Comparison of ENCODE assay signal across 8 cellular contexts in the genomic region with DNA sequence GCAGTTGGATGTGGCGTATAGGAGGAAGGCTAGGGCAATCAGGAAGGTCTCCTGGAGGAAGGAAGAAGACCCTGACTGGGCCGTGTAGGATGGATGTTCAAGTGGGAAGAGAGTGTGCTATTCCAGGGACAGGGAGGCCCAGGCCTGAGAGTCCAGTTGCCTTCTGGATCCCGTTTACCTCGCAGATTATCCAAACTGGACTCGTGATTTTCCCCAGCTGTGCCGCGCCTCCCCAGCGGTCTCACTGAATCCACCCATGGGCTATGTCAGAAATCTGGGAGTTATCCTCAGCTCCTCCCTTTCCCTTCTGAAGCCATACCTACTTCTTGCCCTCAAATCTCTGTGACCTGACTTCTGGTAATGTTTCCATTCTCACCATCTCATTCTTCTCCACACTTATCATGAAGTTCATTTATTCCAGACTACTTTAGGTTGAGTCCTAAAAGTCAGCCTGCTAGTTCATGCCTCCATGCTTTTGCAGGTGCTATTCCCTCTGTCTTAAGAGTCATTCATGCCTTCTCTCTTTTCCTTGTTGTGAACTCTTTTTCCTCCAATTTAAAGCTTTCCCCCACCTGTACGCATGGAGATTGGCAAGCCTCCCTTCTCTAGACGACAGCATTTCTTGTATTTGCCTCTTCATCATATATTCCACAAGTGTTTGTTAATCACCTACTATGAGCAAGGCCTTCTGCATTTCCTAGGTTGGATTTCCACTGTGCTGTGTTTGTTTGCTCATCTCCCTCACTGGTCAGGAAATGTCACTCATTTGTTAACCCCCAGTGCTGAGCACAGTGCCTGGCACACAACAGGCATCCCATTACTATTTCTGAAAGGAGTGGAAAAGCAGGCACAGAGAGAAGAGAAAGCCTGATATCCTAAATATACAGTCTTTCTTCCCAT. TPM values are rescaled to one million over a fixed set of nuclear protein-coding genes. Genes with fewer than 3 reads are reported as not detected.
A peak's percentile ranks its signal among the peaks of the same experiment; 100 is the strongest.
DNase-seq lines count a peak whose midpoint lies in the region; ATAC-seq and TF ChIP-seq lines count a peak whose summit lies in the region.

No MANE protein-coding gene starts in this region.

- no peaks in the 10 kb centered on the region for H3K9me3 Mint-ChIP-seq in activated T-cell treated with anti-CD3 and anti-CD28 coated beads, Interleukin-2, amount 50 U/mL, for 4 hours

- H3K27me3 Mint-ChIP-seq in activated T-cell treated with anti-CD3 and anti-CD28 coated beads, Interleukin-2, amount 50 U/mL, for 4 hours (ENCODE audit: low read depth), result no peaks in the 10 kb centered on the region

- no peaks in the 10 kb centered on the region for H3K36me3 ChIP-seq in lung (ENCODE audit: control insufficient read depth in 2 of 2, insufficient read depth in 2 of 2, low read length in 2 of 2)
- no peaks in the 10 kb centered on the region for H3K36me3 ChIP-seq in uterus

- H3K9me3 ChIP-seq in lung (ENCODE audit: control insufficient read depth in 2 of 2, insufficient read depth in 1 of 2, low read length in 1 of 2) (no peaks in the 10 kb centered on the region), uterus (no peaks in the 10 kb centered on the region)

- H3K27ac ChIP-seq in cingulate gyrus (ENCODE audit: low read depth, low read length) (peak overlapping the region; percentile 97), lung (ENCODE audit: low read depth in 1 of 2, low read length in 1 of 2) (peak overlapping the region; percentile 94 to 98), uterus (peak overlapping the region; percentile 98 to 100)

- intact Hi-C loops in uterus (cut with DNase I; ENCODE audit: low total_unique reads), result no loop called here

- TF ChIP-seq POLR2A in uterus (IDR thresholded peaks at IDR 0.05), result no peak

- no peak for ATAC-seq in activated T-cell treated with anti-CD3 and anti-CD28 coated beads, Interleukin-2, amount 50 U/mL, for 4 hours
- peak; percentile 3 for ATAC-seq in lung (ENCODE audit: insufficient read depth, low FRiP score)

- TF ChIP-seq CTCF in lung (IDR thresholded peaks at IDR 0.05; ENCODE audit: control extremely low read depth, extremely low read depth), result no peak
- TF ChIP-seq CTCF in uterus (IDR thresholded peaks at IDR 0.05), result no peak

- H3K4me3 ChIP-seq in lung (peak overlapping the region; percentile 53), uterus (peak overlapping the region; percentile 66 to 87)

- H3K36me3 Mint-ChIP-seq in activated T-cell treated with anti-CD3 and anti-CD28 coated beads, Interleukin-2, amount 50 U/mL, for 4 hours (ENCODE audit: insufficient read depth), result peaks cover 8% of the 10 kb centered on the region

- H3K4me1 ChIP-seq in lung (ENCODE audit: control insufficient read depth in 2 of 2, insufficient read depth in 2 of 2, low read length in 2 of 2) (peaks cover 21 to 40% of the 10 kb centered on the region in 2 donors), uterus (peaks cover 21 to 22% of the 10 kb centered on the region in 2 donors)

- H3K27me3 ChIP-seq in lung (ENCODE audit: control insufficient read depth, insufficient read depth) (no peaks in the 10 kb centered on the region), uterus (no peaks in the 10 kb centered on the region)

- peaks cover 29% of the 10 kb centered on the region for H3K4me1 Mint-ChIP-seq in activated T-cell treated with anti-CD3 and anti-CD28 coated beads, Interleukin-2, amount 50 U/mL, for 4 hours (ENCODE audit: low read depth)

- 29 to 48% methylated on average over 10 of the region's 10 CpGs for WGBS in lung, 2 donors

- peak; percentile 17 for DNase-seq in activated T-cell treated with anti-CD3 and anti-CD28 coated beads, Interleukin-2, amount 50 U/mL, for 48 hours
- DNase-seq in activated T-cell treated with anti-CD3 and anti-CD28 coated beads, Interleukin-2, amount 50 U/mL, for 4 hours, result no peak
- DNase-seq in lung (ENCODE audit: low spot score), result no peak
- DNase-seq in uterus, result peak; percentile 45 to 63
- DNase-seq in KG1 (lab: John Stamatoyannopoulos, UW), result no peak
- DNase-seq in glomerular visceral epithelial cell (ENCODE audit: extremely low spot score), result no peak
- no peak for DNase-seq in NCI-H345 treated with DMSO at 0.1 percent for 48 hours (lab: John Stamatoyannopoulos, UW; ENCODE audit: unreplicated experiment)

- no peak overlapping the region for H3K4me3 Mint-ChIP-seq in activated T-cell treated with anti-CD3 and anti-CD28 coated beads, Interleukin-2, amount 50 U/mL, for 4 hours

RNA-seq across cellular contexts. Expression of a gene that starts 2.7 kb away (rescaled TPM):
- total RNA-seq in activated T-cell treated with anti-CD3 and anti-CD28 coated beads, Interleukin-2, amount 50 U/mL, for 4 hours, result 1 to 10 TPM; 1.9 to 3.2 (median 2.2) TPM
- 10 to 100 TPM in 1 of 2 donors, 1 to 10 TPM in 1; 3.5 to 10.9 TPM for total RNA-seq in lung
- 10 to 100 TPM; 14.2 to 18.1 TPM for polyA plus RNA-seq in lung
- total RNA-seq in uterus, result 1 to 10 TPM in 3 of 4 donors, under 1 TPM in 1; 0.26 to 9.1 (median 5.5) TPM

Comparison
In these comparisons a context has a peak if more than half of its experiments do, and no peak if none do; other contexts are left out.
1. DNase-seq: peak in activated T-cell treated with anti-CD3 and anti-CD28 coated beads, Interleukin-2, amount 50 U/mL, for 48 hours (2 of 2) and uterus (2 of 2); none in activated T-cell treated with anti-CD3 and anti-CD28 coated beads, Interleukin-2, amount 50 U/mL, for 4 hours (single experiment), lung (single experiment), KG1 (single experiment), glomerular visceral epithelial cell (single experiment) and NCI-H345 treated with DMSO at 0.1 percent for 48 hours (single experiment).
2. Peak in every context shown above with its lines, with median percentiles within 50 percentile points of each other: H3K27ac ChIP-seq.